Comparison of ENCODE assay signal across 33 cellular contexts in genomic region chr1:119701659-119702058, GRCh38.
"Had no signal": no experiment of that assay in that cellular context is flagged by ENCODE, and none has a peak within 500 bp of the region (broad histone marks: within the 10 kb centered on the region; RNA-seq: fewer than 3 reads in every experiment).

No MANE protein-coding gene starts in this region.

- H3K36me3 ChIP-seq: MG63 had no signal

- DNase-seq: Karpas-422, Kasumi-1, MM.1S, NCI-H1048, NCI-H1092, NCI-H1092 treated with DMSO at 0.1 percent for 48 hours, NCI-H1105, NCI-H1105 treated with DMSO at 0.1 percent for 48 hours, NCI-H1417, NCI-H1417 treated with DMSO at 0.1 percent for 48 hours, NCI-H1436, NCI-H1436 treated with DMSO at 0.1 percent for 48 hours, NCI-H146, NCI-H1694, NCI-H1694 treated with DMSO at 0.1 percent for 48 hours, NCI-H187, NCI-H187 treated with DMSO at 0.1 percent for 48 hours, NCI-H1930, NCI-H2029, NCI-H2029 treated with DMSO at 0.1 percent for 48 hours, NCI-H2081, NCI-H2081 treated with DMSO at 0.1 percent for 48 hours, NCI-H2107, NCI-H2171, NCI-H2171 treated with DMSO at 0.1 percent for 48 hours, NCI-H2227 treated with DMSO at 0.1 percent for 48 hours, NCI-H345, NCI-H446, NCI-H446 treated with DMSO at 0.1 percent for 48 hours, NCI-H510A, NCI-H510A treated with DMSO at 0.1 percent for 48 hours, NCI-H524 had no signal

- H3K4me3 ChIP-seq: MG63 had no signal
